Comparison of ENCODE assay signal across 9 cellular contexts in the genomic region with DNA sequence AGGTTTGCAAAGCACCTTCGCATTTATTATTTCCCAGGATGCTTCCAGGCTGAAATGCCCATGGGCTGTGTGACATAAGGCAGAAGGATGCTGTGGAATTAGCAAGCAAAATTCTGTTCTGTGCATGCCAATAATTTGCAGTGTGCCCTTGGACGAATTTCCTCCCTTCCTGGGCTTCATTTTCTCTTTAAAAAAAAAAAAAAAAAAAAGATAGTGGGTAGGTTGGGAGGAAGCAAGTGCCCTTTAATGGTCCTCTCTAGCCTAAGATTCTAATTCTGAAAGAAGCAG. TPM values are rescaled to one million over a fixed set of nuclear protein-coding genes. Genes with fewer than 3 reads are reported as not detected.
A peak's percentile ranks its signal among the peaks of the same experiment; 100 is the strongest.
DNase-seq lines count a peak whose midpoint lies in the region; ATAC-seq, FAIRE-seq and TF ChIP-seq lines count a peak whose summit lies in the region.
"Had no signal": no experiment of that assay in that cellular context is flagged by ENCODE, and none has a peak within 500 bp of the region (broad histone marks: within the 10 kb centered on the region; RNA-seq: fewer than 3 reads in every experiment).

No MANE protein-coding gene starts in this region.

- ATAC-seq in HepG2 (no peak), HG02678 (IDR thresholded peaks at IDR 0.05; ENCODE audit: unreplicated experiment) (no peak)

- peak overlapping the region; percentile 55; the same call in 1 of the 2 replicates for H3K9ac ChIP-seq in HUES64 (ENCODE audit: low read depth, low read length)
- peak overlapping the region; percentile 82 for H3K9ac ChIP-seq in HepG2 (ENCODE audit: insufficient read depth, low read depth, low read length)
- H3K9ac ChIP-seq in stomach smooth muscle (ENCODE audit: low read length in 2 of 2), result peak overlapping the region; percentile 51 to 81

- CTCF ChIA-PET in HepG2 (lab: Yijun Ruan, JAX; ENCODE audit: low intra/inter-chr PET ratio, low total read pairs), result no interaction called here

- no peak for TF ChIP-seq CTCF in ascending aorta (IDR thresholded peaks at IDR 0.05)
- no peak for TF ChIP-seq CTCF in HepG2 (CRISPR knock-in tag; IDR thresholded peaks at IDR 0.05)

- H3K4me1 ChIP-seq in HUES64 (ENCODE audit: insufficient read depth, low read length) (peaks cover 49% of the 10 kb centered on the region), ascending aorta (peaks cover 21 to 49% of the 10 kb centered on the region in 2 donors), HepG2 (ENCODE audit: insufficient read depth, low read length) (peaks cover 80% of the 10 kb centered on the region), stomach smooth muscle (ENCODE audit: control insufficient read depth, insufficient read depth, low read length) (peaks cover 73% of the 10 kb centered on the region)

- H3K27me3 ChIP-seq in HUES64 (ENCODE audit: insufficient read depth, low read length) (no peaks in the 10 kb centered on the region; the same call in 1 of the 2 replicates), ascending aorta (no peaks in the 10 kb centered on the region), HepG2 (ENCODE audit: control insufficient read depth in 1 of 2, insufficient read depth in 2 of 2, low read length in 2 of 2) (no peaks in the 10 kb centered on the region; a peak in 1 of 5 replicates), stomach smooth muscle (ENCODE audit: control insufficient read depth in 1 of 2, insufficient read depth in 2 of 2, low read length in 2 of 2) (no peaks in the 10 kb centered on the region)

- peak overlapping the region; percentile 81 for H3K4me2 ChIP-seq in HepG2 (ENCODE audit: low read depth, low read length)

- peaks cover 25% of the 10 kb centered on the region for H3K79me2 ChIP-seq in HepG2 (ENCODE audit: insufficient read depth, low read length)

- H3K4me3 ChIP-seq in HUES64 (ENCODE audit: low read length) (no peak overlapping the region), ascending aorta (peak overlapping the region; percentile 89 to 95), HepG2 (replicated peaks in 1 of 3; ENCODE audit: insufficient read depth in 1 of 3, low read depth in 2 of 3, low read length in 3 of 3) (peak overlapping the region in 2 of 3 experiments; percentile 8 to 46; a peak in 1 of 6 replicates), stomach smooth muscle (ENCODE audit: low read length in 2 of 2) (peak overlapping the region; percentile 41 to 59)

- POLR2A ChIA-PET in HepG2 (lab: Yijun Ruan, JAX), result interaction anchor here (0.8 to 1.3 kb wide), 5 partner anchors 16 to 217 kb away, joined by 3 to 7 read pairs (median 3); partner anchors contain the start of gene HNRNPR

- intact Hi-C loops in ascending aorta (cut with DNase I), result loop anchor here (10.0 kb wide), 2 partner anchors 453 to 1657 kb away; no protein-coding TSS in a partner anchor
- intact Hi-C loops in HepG2 (cut with micrococcal nuclease; ENCODE audit: unreplicated experiment), result no loop called here

- no peak for TF ChIP-seq EP300 in HepG2 (IDR thresholded peaks at IDR 0.05; ENCODE audit: low read depth in 2 of 2, low read length in 2 of 2)
- TF ChIP-seq EP300 in HepG2 (CRISPR knock-in tag; IDR thresholded peaks at IDR 0.05; ENCODE audit: borderline replicate concordance), result no peak

- in situ Hi-C loops in HepG2 (cut with HindIII; ENCODE audit: extremely low pct_ligation_motif_present, low pct_unique_long_range_greater_than_20kb), result no loop called here

- no peak overlapping the region for H2AFZ ChIP-seq in HepG2 (ENCODE audit: low read length)

- FAIRE-seq in HepG2 (lab: Jason Lieb, UNC), result no peak

- H3K27ac ChIP-seq in HUES64 (ENCODE audit: low read depth, low read length) (peak overlapping the region; percentile 90), ascending aorta (peak overlapping the region; percentile 92), HepG2 (ENCODE audit: extremely low read length, insufficient read depth, low read length) (peak overlapping the region; percentile 98), stomach smooth muscle (ENCODE audit: low read length) (peak overlapping the region; percentile 99)

- no peak for TF ChIP-seq RAD21 in HepG2 (CRISPR knock-in tag; IDR thresholded peaks at IDR 0.05)

- H4K20me1 ChIP-seq in HepG2 (ENCODE audit: insufficient read depth, low read length), result peaks cover 9% of the 10 kb centered on the region; the same call in 1 of the 2 replicates

- no peaks in the 10 kb centered on the region for H3K9me3 ChIP-seq in HUES64 (ENCODE audit: insufficient read depth, low read depth, low read length)
- no peaks in the 10 kb centered on the region for H3K9me3 ChIP-seq in ascending aorta
- no peaks in the 10 kb centered on the region for H3K9me3 ChIP-seq in HepG2 (ENCODE audit: low read length)
- no peaks in the 10 kb centered on the region for H3K9me3 ChIP-seq in stomach smooth muscle (ENCODE audit: control insufficient read depth in 2 of 2, low read length in 2 of 2)

- no peak for DNase-seq in ascending aorta (ENCODE audit: low spot score in 2 of 2)
- DNase-seq in HepG2 (ENCODE audit: low spot score), result no peak
- no peak for DNase-seq in mesenteric fat pad (ENCODE audit: low spot score)
- DNase-seq in activated T-cell treated with anti-CD3 and anti-CD28 coated beads for 4 hours, result no peak
- DNase-seq in NCI-H2107 (lab: John Stamatoyannopoulos, UW), result no peak
- DNase-seq: activated CD4-positive, alpha-beta memory T cell treated with anti-CD3 and anti-CD28 coated beads for 36 hours had no signal

- H3K36me3 ChIP-seq in HUES64 (ENCODE audit: insufficient read depth, low read length) (peaks cover 14% of the 10 kb centered on the region), ascending aorta (peaks cover 17 to 24% of the 10 kb centered on the region in 2 donors), HepG2 (replicated peaks in 1 of 2; ENCODE audit: control insufficient read depth in 1 of 2, insufficient read depth in 2 of 2, low read length in 2 of 2) (no peaks in the 10 kb centered on the region), stomach smooth muscle (ENCODE audit: control insufficient read depth in 2 of 2, insufficient read depth in 2 of 2, low read length in 2 of 2) (no peaks in the 10 kb centered on the region)

- no peak for TF ChIP-seq POLR2A in HepG2 (IDR thresholded peaks at IDR 0.05; ENCODE audit: insufficient read depth in 1 of 2, low read depth in 2 of 2, low read length in 2 of 2)

- no TSS peak for BruUV-seq in HepG2 (replicated peaks; lab: Mats Ljungman, UMichigan)

- 57% methylated on average over 2 of the region's 2 CpGs for WGBS in HUES64
- 29% methylated on average over 2 of the region's 2 CpGs for WGBS in HepG2 (ENCODE audit: low lambda C conversion rate)

RNA-seq across cellular contexts. Expression of gene ID3, which starts 2.5 kb away (rescaled TPM):
- 311 TPM for polyA plus RNA-seq in HUES64 (2013, experiment 1 of 2)
- 399 TPM for polyA plus RNA-seq in HUES64 (2013, experiment 2 of 2)
- total RNA-seq in ascending aorta (1,094 TPM), HepG2 (2016; rRNA removed; fragmentation: Illumina TruSeq; extraction: Trizol) (67.8 and 115 TPM in 2 replicates), mesenteric fat pad (168 TPM)
- 119 and 126 TPM in 2 replicates for total RNA-seq in HepG2 (2016; cell fraction: cytosol; rRNA removed; fragmentation: Illumina TruSeq; extraction: Trizol; ENCODE audit: low read depth)
- 65.6 and 120 TPM in 2 replicates for total RNA-seq in HepG2 (2016; cell fraction: insoluble cytoplasmic fraction; rRNA removed; fragmentation: Illumina TruSeq; extraction: Trizol)
- total RNA-seq in HepG2 (2016; cell fraction: membrane; rRNA removed; fragmentation: Illumina TruSeq; extraction: Trizol), result 79.8 and 82.4 TPM in 2 replicates
- total RNA-seq in HepG2 (2016; cell fraction: nucleus; rRNA removed; fragmentation: Illumina TruSeq; extraction: Trizol), result 82.3 and 85.6 TPM in 2 replicates
- polyA plus RNA-seq in HepG2 (2011; rRNA removed), result 34.9 and 64.8 TPM in 2 replicates
- 40.3 and 106 TPM in 2 replicates for polyA plus RNA-seq in HepG2 (2011; cell fraction: cytosol; rRNA removed)
- 50.4 and 124 TPM in 2 replicates for polyA plus RNA-seq in HepG2 (2011; cell fraction: nucleus; rRNA removed)
- 19.1 and 19.4 TPM in 2 replicates for polyA plus RNA-seq in HepG2 (2012)
- polyA plus RNA-seq in HepG2 (2016; cell fraction: cytosol; fragmentation: Illumina TruSeq; extraction: Trizol; ENCODE audit: low read depth), result 19.4 and 20.9 TPM in 2 replicates
- 67.3 and 67.6 TPM in 2 replicates for polyA plus RNA-seq in HepG2 (2016; cell fraction: insoluble cytoplasmic fraction; fragmentation: Illumina TruSeq; extraction: Trizol; ENCODE audit: low read depth)
- polyA plus RNA-seq in HepG2 (2016; cell fraction: membrane; fragmentation: Illumina TruSeq; extraction: Trizol; ENCODE audit: low read depth), result 27.8 and 28.9 TPM in 2 replicates
- 106 and 110 TPM in 2 replicates for polyA plus RNA-seq in HepG2 (2016; cell fraction: nucleus; fragmentation: Illumina TruSeq; extraction: Trizol; ENCODE audit: insufficient read depth, low read depth)
- 66.2 and 315 TPM in 2 replicates for polyA minus RNA-seq in HepG2 (2011; rRNA and poly(A)+ RNA removed; ENCODE audit: low replicate concordance)
- polyA minus RNA-seq in HepG2 (2011; cell fraction: cytosol; rRNA and poly(A)+ RNA removed), result 18.4 and 43.5 TPM in 2 replicates
- polyA minus RNA-seq in HepG2 (2011; cell fraction: nucleus; rRNA and poly(A)+ RNA removed), result 53.5 and 115 TPM in 2 replicates

RNA-seq across cellular contexts. Expression of gene E2F2, which starts 30.7 kb away (rescaled TPM):
- polyA plus RNA-seq in HUES64 (2013, experiment 1 of 2), result 3.0 TPM
- polyA plus RNA-seq in HUES64 (2013, experiment 2 of 2), result 4.2 TPM
- total RNA-seq in ascending aorta (not detected), HepG2 (2016; rRNA removed; fragmentation: Illumina TruSeq; extraction: Trizol) (5.7 and 6.6 TPM in 2 replicates), mesenteric fat pad (0.29 TPM)
- total RNA-seq in HepG2 (2016; cell fraction: cytosol; rRNA removed; fragmentation: Illumina TruSeq; extraction: Trizol; ENCODE audit: low read depth), result 1.1 and 1.3 TPM in 2 replicates
- 4.9 and 6.0 TPM in 2 replicates for total RNA-seq in HepG2 (2016; cell fraction: insoluble cytoplasmic fraction; rRNA removed; fragmentation: Illumina TruSeq; extraction: Trizol)
- 2.6 TPM in 2 replicates for total RNA-seq in HepG2 (2016; cell fraction: membrane; rRNA removed; fragmentation: Illumina TruSeq; extraction: Trizol)
- 5.1 and 7.1 TPM in 2 replicates for total RNA-seq in HepG2 (2016; cell fraction: nucleus; rRNA removed; fragmentation: Illumina TruSeq; extraction: Trizol)
- 0.50 and 0.65 TPM in 2 replicates for polyA plus RNA-seq in HepG2 (2011; rRNA removed)
- 0.29 and 0.35 TPM in 2 replicates for polyA plus RNA-seq in HepG2 (2011; cell fraction: cytosol; rRNA removed)
- 1.9 TPM in 2 replicates for polyA plus RNA-seq in HepG2 (2011; cell fraction: nucleus; rRNA removed)
- polyA plus RNA-seq in HepG2 (2012), result 0.63 and 1.4 TPM in 2 replicates
- polyA plus RNA-seq in HepG2 (2016; cell fraction: cytosol; fragmentation: Illumina TruSeq; extraction: Trizol; ENCODE audit: low read depth), result 0.24 and 0.26 TPM in 2 replicates
- 3.4 and 4.2 TPM in 2 replicates for polyA plus RNA-seq in HepG2 (2016; cell fraction: insoluble cytoplasmic fraction; fragmentation: Illumina TruSeq; extraction: Trizol; ENCODE audit: low read depth)
- polyA plus RNA-seq in HepG2 (2016; cell fraction: membrane; fragmentation: Illumina TruSeq; extraction: Trizol; ENCODE audit: low read depth), result 0.62 and 0.69 TPM in 2 replicates
- polyA plus RNA-seq in HepG2 (2016; cell fraction: nucleus; fragmentation: Illumina TruSeq; extraction: Trizol; ENCODE audit: insufficient read depth, low read depth), result 12.8 and 14.2 TPM in 2 replicates
- 1.8 and 19.5 TPM in 2 replicates for polyA minus RNA-seq in HepG2 (2011; rRNA and poly(A)+ RNA removed; ENCODE audit: low replicate concordance)
- 0.79 and 1.1 TPM in 2 replicates for polyA minus RNA-seq in HepG2 (2011; cell fraction: cytosol; rRNA and poly(A)+ RNA removed)
- 0.87 and 1.3 TPM in 2 replicates for polyA minus RNA-seq in HepG2 (2011; cell fraction: nucleus; rRNA and poly(A)+ RNA removed)
